9 cellular contexts compared by ENCODE assay signal in genomic region chr2:103451283-103451682, GRCh38.
"Had no signal": no experiment of that assay in that cellular context is flagged by ENCODE, and none has a peak within 500 bp of the region (broad histone marks: within the 10 kb centered on the region; RNA-seq: fewer than 3 reads in every experiment).

No MANE protein-coding gene starts in this region.

- H2AFZ ChIP-seq: GM23248 had no signal

- H3K4me3 ChIP-seq: GM23248 had no signal

- DNase-seq: GM23248, GOT3, H9, HCEC 1CT, Karpas-422, KBM-7 had no signal

- H3K27ac ChIP-seq: GM23248, KMS-11 had no signal

- H3K4me2 ChIP-seq: KMS-11 had no signal

- FAIRE-seq: H54, HTR-8/SVneo had no signal

- H3K9ac ChIP-seq: GM23248, KMS-11 had no signal
